ENCODE assay signal across 8 cellular contexts in the genomic region with DNA sequence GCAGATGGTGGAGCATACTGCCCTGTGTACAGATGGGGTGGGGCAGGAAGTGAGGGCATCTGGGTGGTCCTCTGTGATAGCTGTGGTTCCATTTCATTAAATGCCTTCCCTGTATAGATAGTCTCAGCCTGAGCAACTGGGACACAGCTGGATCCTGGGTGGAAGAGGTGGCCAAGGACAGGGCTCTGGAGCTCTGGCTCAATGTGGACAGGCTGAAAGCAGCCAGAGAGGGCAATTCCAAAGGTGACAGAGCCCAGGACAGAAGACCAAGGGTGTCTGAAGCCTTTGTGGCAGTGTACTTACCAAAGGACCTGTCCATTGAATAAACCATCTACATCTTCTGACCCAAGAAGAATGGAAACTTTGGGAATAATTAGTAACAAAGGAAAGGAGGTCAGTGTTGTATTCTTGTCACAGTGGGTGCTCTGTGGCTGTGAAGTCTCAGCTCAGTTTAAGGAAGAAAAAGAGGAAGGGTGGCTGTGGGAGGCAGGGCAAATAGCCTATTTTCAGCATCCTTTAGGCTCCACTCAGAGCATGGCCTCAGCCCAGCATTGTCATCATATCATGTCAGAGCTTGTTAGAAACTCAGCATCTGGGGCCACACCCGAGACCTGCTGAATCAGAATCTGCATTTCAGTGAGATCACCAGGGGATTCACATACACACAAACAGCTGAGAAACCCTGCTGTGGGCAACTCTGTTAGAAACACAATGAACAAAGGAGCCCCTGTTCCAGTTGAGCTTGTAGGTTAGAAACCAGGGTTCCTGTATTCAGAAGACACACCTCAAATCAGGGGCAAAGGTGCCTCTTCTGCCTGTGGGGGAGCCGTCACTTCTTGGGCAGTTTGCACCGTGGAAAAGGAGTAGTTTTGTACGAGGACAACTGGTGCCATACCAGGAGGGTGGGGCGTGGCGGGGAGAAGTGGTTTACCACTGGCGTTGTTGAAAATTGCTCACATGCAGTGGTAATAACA.
DNase-seq lines count a peak whose midpoint lies in the region; ATAC-seq and TF ChIP-seq lines count a peak whose summit lies in the region.

No MANE protein-coding gene starts in this region.

- POLR2A ChIA-PET in GM10248 (lab: Yijun Ruan, JAX) = interaction anchor here (0.7 to 2.2 kb wide), 6 partner anchors 10 to 33 kb away, joined by 3 to 9 read pairs (median 4); no protein-coding TSS in a partner anchor

- intact Hi-C loops in activated T-helper 2 cell treated with anti-CD3 and anti-CD28 coated beads, Interferon-gamma antibody, Interleukin-2, Interleukin-4, amounts not matched to agents 10 μg/mL and 5 μg/mL and 100 μg/mL, durations not matched to agents 14 hours and 24 hours and 36 hours (cut with micrococcal nuclease) = no loop called here
- intact Hi-C loops in tibial artery (cut with DNase I; ENCODE audit: low total_unique reads) = no loop called here

- peak overlapping the region; percentile 84 for H3K27ac Mint-ChIP-seq in activated T-helper 2 cell treated with anti-CD3 and anti-CD28 coated beads, Interferon-gamma antibody, Interleukin-2, Interleukin-4, amounts not matched to agents 10 μg/mL and 5 μg/mL and 100 μg/mL, durations not matched to agents 14 hours and 24 hours and 36 hours
- peak overlapping the region; percentile 99 for H3K27ac Mint-ChIP-seq in stimulated activated effector memory CD8-positive, alpha-beta T cell treated with anti-CD3 and anti-CD28 coated beads, Interleukin-12 subunit alpha, Interleukin-12 subunit beta, amount 100 ng/mL, for 72 hours

- no peaks in the 10 kb centered on the region for H3K9me3 Mint-ChIP-seq in activated T-helper 2 cell treated with anti-CD3 and anti-CD28 coated beads, Interferon-gamma antibody, Interleukin-2, Interleukin-4, amounts not matched to agents 10 μg/mL and 5 μg/mL and 100 μg/mL, durations not matched to agents 14 hours and 24 hours and 36 hours
- no peaks in the 10 kb centered on the region for H3K9me3 Mint-ChIP-seq in stimulated activated effector memory CD8-positive, alpha-beta T cell treated with anti-CD3 and anti-CD28 coated beads, Interleukin-12 subunit alpha, Interleukin-12 subunit beta, amount 100 ng/mL, for 72 hours

- DNase-seq in GM10248 (ENCODE audit: extremely low spot score) (peak; percentile 71), H4 (ENCODE audit: low spot score) (peak; percentile 76), NCI-H345 treated with DMSO at 0.1 percent for 48 hours (lab: John Stamatoyannopoulos, UW; ENCODE audit: unreplicated experiment) (peak; percentile 18), medulla oblongata (ENCODE audit: extremely low spot score) (peak; percentile 70), tibial artery (no peak), OCI-M1 (lab: John Stamatoyannopoulos, UW) (no peak)
- DNase-seq in activated T-helper 2 cell treated with anti-CD3 and anti-CD28 coated beads, Interferon-gamma antibody, Interleukin-2, Interleukin-4, amounts not matched to agents 10 μg/mL and 5 μg/mL and 100 μg/mL, durations not matched to agents 14 hours and 24 hours and 36 hours (ENCODE audit: low spot score) = peak; percentile 55
- DNase-seq in stimulated activated effector memory CD8-positive, alpha-beta T cell treated with anti-CD3 and anti-CD28 coated beads, Interleukin-12 subunit alpha, Interleukin-12 subunit beta, amount 100 ng/mL, for 72 hours (ENCODE audit: low spot score in 2 of 2) = peak; percentile 61 to 91

- no peaks in the 10 kb centered on the region for H3K27me3 ChIP-seq in tibial artery

- CTCF ChIA-PET in GM10248 (lab: Yijun Ruan, JAX) = interaction anchor here (0.7 to 3.4 kb wide), 15 partner anchors 9 to 654 kb away, joined by 3 to 19 read pairs (median 4); a partner anchor contains a TSS

- peaks cover 0 to 34% (median 12%) of the 10 kb centered on the region in 4 donors for H3K4me1 ChIP-seq in tibial artery

- no peak overlapping the region for H3K27ac ChIP-seq in tibial artery

- no peak overlapping the region for H3K4me3 Mint-ChIP-seq in activated T-helper 2 cell treated with anti-CD3 and anti-CD28 coated beads, Interferon-gamma antibody, Interleukin-2, Interleukin-4, amounts not matched to agents 10 μg/mL and 5 μg/mL and 100 μg/mL, durations not matched to agents 14 hours and 24 hours and 36 hours (ENCODE audit: low read depth)
- H3K4me3 Mint-ChIP-seq in stimulated activated effector memory CD8-positive, alpha-beta T cell treated with anti-CD3 and anti-CD28 coated beads, Interleukin-12 subunit alpha, Interleukin-12 subunit beta, amount 100 ng/mL, for 72 hours = peak overlapping the region; percentile 72

- H3K4me3 ChIP-seq in tibial artery = no peak overlapping the region

- peak; percentile 85 for ATAC-seq in stimulated activated effector memory CD8-positive, alpha-beta T cell treated with anti-CD3 and anti-CD28 coated beads, Interleukin-12 subunit alpha, Interleukin-12 subunit beta, amount 100 ng/mL, for 72 hours

- H3K36me3 ChIP-seq in tibial artery = peaks cover 31 to 37% (median 32%) of the 10 kb centered on the region in 3 donors

- H3K4me1 Mint-ChIP-seq in activated T-helper 2 cell treated with anti-CD3 and anti-CD28 coated beads, Interferon-gamma antibody, Interleukin-2, Interleukin-4, amounts not matched to agents 10 μg/mL and 5 μg/mL and 100 μg/mL, durations not matched to agents 14 hours and 24 hours and 36 hours (ENCODE audit: low read depth) = peaks cover 61% of the 10 kb centered on the region
- peaks cover 83% of the 10 kb centered on the region for H3K4me1 Mint-ChIP-seq in stimulated activated effector memory CD8-positive, alpha-beta T cell treated with anti-CD3 and anti-CD28 coated beads, Interleukin-12 subunit alpha, Interleukin-12 subunit beta, amount 100 ng/mL, for 72 hours

- no peak for TF ChIP-seq CTCF in GM10248 (IDR thresholded peaks at IDR 0.05; ENCODE audit: control extremely low read depth, extremely low read depth, low read depth, missing control alignments)
- TF ChIP-seq CTCF in tibial artery (IDR thresholded peaks at IDR 0.05) = no peak

- no peaks in the 10 kb centered on the region for H3K9me3 ChIP-seq in tibial artery

- H3K27me3 Mint-ChIP-seq in activated T-helper 2 cell treated with anti-CD3 and anti-CD28 coated beads, Interferon-gamma antibody, Interleukin-2, Interleukin-4, amounts not matched to agents 10 μg/mL and 5 μg/mL and 100 μg/mL, durations not matched to agents 14 hours and 24 hours and 36 hours (ENCODE audit: low read depth) = no peaks in the 10 kb centered on the region

- peaks cover 56% of the 10 kb centered on the region for H3K36me3 Mint-ChIP-seq in activated T-helper 2 cell treated with anti-CD3 and anti-CD28 coated beads, Interferon-gamma antibody, Interleukin-2, Interleukin-4, amounts not matched to agents 10 μg/mL and 5 μg/mL and 100 μg/mL, durations not matched to agents 14 hours and 24 hours and 36 hours (ENCODE audit: low read depth)
- H3K36me3 Mint-ChIP-seq in stimulated activated effector memory CD8-positive, alpha-beta T cell treated with anti-CD3 and anti-CD28 coated beads, Interleukin-12 subunit alpha, Interleukin-12 subunit beta, amount 100 ng/mL, for 72 hours = peaks cover 35% of the 10 kb centered on the region

Comparison
In these comparisons a context has a peak if more than half of its experiments do, and no peak if none do; other contexts are left out.
1. DNase-seq: peak in GM10248 (single experiment), H4 (single experiment), NCI-H345 treated with DMSO at 0.1 percent for 48 hours (single experiment), activated T-helper 2 cell treated with anti-CD3 and anti-CD28 coated beads, Interferon-gamma antibody, Interleukin-2, Interleukin-4, amounts not matched to agents 10 μg/mL and 5 μg/mL and 100 μg/mL, durations not matched to agents 14 hours and 24 hours and 36 hours (single experiment), medulla oblongata (single experiment) and stimulated activated effector memory CD8-positive, alpha-beta T cell treated with anti-CD3 and anti-CD28 coated beads, Interleukin-12 subunit alpha, Interleukin-12 subunit beta, amount 100 ng/mL, for 72 hours (2 of 2); none in tibial artery (0 of 2) and OCI-M1 (single experiment).